ENCODE assay signal across 8 cellular contexts in genomic region chr7:45921699-45922519, GRCh38.
DNase-seq lines count a peak whose midpoint lies in the region; ATAC-seq, FAIRE-seq and TF ChIP-seq lines count a peak whose summit lies in the region.

No MANE protein-coding gene starts in this region.

- no peak overlapping the region for H3K9ac ChIP-seq in SU-DHL-6 (ENCODE audit: low read length)

- H3K4me3 ChIP-seq in SU-DHL-6 (ENCODE audit: insufficient read depth, low read length, poor library complexity, severe bottlenecking) (no peak overlapping the region), epithelial cell of esophagus (ENCODE audit: low read length) (peak overlapping the region; percentile 21), muscle layer of duodenum (ENCODE audit: low read depth in 1 of 2, low read length in 2 of 2) (peak overlapping the region; percentile 34 to 68)

- no peaks in the 10 kb centered on the region for H3K9me2 ChIP-seq in SU-DHL-6 (replicated peaks; ENCODE audit: insufficient read depth, low read length)

- H3K27me3 ChIP-seq in SU-DHL-6 (ENCODE audit: low read length) (no peaks in the 10 kb centered on the region), muscle layer of duodenum (ENCODE audit: low read depth, low read length) (peaks cover 7% of the 10 kb centered on the region)

- H4K20me1 ChIP-seq in SU-DHL-6 (ENCODE audit: low read depth, low read length): no peaks in the 10 kb centered on the region

- TF ChIP-seq POLR2A in H54 (IDR thresholded peaks at IDR 0.05; ENCODE audit: low read depth, low read length): no peak

- no peak overlapping the region for H3K27ac ChIP-seq in C4-2B
- no peak overlapping the region for H3K27ac ChIP-seq in SU-DHL-6 (ENCODE audit: low read depth, low read length)
- no peak overlapping the region for H3K27ac ChIP-seq in muscle layer of duodenum (ENCODE audit: low read length)

- DNase-seq in H54 (ENCODE audit: insufficient read length, low spot score): peak; percentile 74
- DNase-seq in epithelial cell of esophagus (ENCODE audit: low read depth): peak; percentile 67

- H3K4me2 ChIP-seq in SU-DHL-6 (ENCODE audit: low read depth, low read length, poor library complexity, severe bottlenecking): no peak overlapping the region

- no peaks in the 10 kb centered on the region for H3K79me2 ChIP-seq in SU-DHL-6 (ENCODE audit: insufficient read depth, low read length)

- peaks cover 0 to 37% of the 10 kb centered on the region in 2 donors for H3K4me1 ChIP-seq in muscle layer of duodenum (ENCODE audit: control insufficient read depth in 1 of 2, insufficient read depth in 2 of 2, low read length in 2 of 2)

- TF ChIP-seq CTCF in C4-2B (conservative IDR thresholded peaks at IDR 0.05): peak; percentile 71
- TF ChIP-seq CTCF in SU-DHL-6 (IDR thresholded peaks at IDR 0.05; ENCODE audit: insufficient read depth, low read length, poor library complexity, severe bottlenecking): peak; percentile 41
- peak; percentile 92 for TF ChIP-seq CTCF in epithelial cell of esophagus (IDR thresholded peaks at IDR 0.05; ENCODE audit: insufficient read depth, low read depth, low read length, missing control alignments)

- ATAC-seq in activated CD4-positive, CD25-positive, alpha-beta regulatory T cell treated with anti-CD3 and anti-CD28 coated beads, Interleukin-2, amount 50 U/mL, for 24 hours: no peak
- ATAC-seq in HG03342 (IDR thresholded peaks at IDR 0.05; ENCODE audit: unreplicated experiment) (no peak), GM18868 (IDR thresholded peaks at IDR 0.05; ENCODE audit: unreplicated experiment) (no peak)

- H3K36me3 ChIP-seq in SU-DHL-6 (ENCODE audit: low read length) (no peaks in the 10 kb centered on the region), muscle layer of duodenum (ENCODE audit: control insufficient read depth in 1 of 2, insufficient read depth in 2 of 2, low read length in 2 of 2) (no peaks in the 10 kb centered on the region)

- H2AFZ ChIP-seq in SU-DHL-6 (ENCODE audit: low read depth, low read length, severe bottlenecking): no peak overlapping the region

- H3K9me3 ChIP-seq in SU-DHL-6 (ENCODE audit: insufficient read depth, low read length): no peaks in the 10 kb centered on the region
- no peaks in the 10 kb centered on the region for H3K9me3 ChIP-seq in muscle layer of duodenum (ENCODE audit: control insufficient read depth in 1 of 2, low read length in 2 of 2)

- no peak for FAIRE-seq in H54 (lab: Jason Lieb, UNC)

- no peaks in the 10 kb centered on the region for H3F3A ChIP-seq in SU-DHL-6 (ENCODE audit: insufficient read depth)

Comparison
In these comparisons a context has a peak if more than half of its experiments do, and no peak if none do; other contexts are left out.
1. CTCF ChIP-seq: peak in every context shown above with its lines; median percentile 92 in epithelial cell of esophagus; 71 in C4-2B; 41 in SU-DHL-6.